Comparison of ENCODE assay signal across 10 cellular contexts in the genomic region with DNA sequence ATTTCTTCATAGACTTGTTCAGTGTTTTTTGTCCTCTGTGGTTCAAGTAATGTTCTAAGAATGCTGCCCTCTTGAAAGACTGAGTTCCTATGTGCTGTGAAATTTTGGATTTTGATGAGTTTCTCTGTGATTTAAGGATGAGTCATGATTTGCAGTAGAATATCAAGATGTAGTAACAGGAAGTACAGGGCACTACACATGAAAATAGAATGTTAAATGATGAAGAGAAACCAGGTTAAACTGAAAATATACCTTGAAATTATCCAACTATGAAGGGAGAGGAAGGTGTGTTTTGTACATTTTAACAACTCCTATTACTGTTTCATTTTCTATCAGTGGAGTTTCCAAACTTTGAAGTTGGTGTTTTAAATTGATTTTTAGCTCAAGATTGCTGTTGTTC. TPM values are rescaled to one million over a fixed set of nuclear protein-coding genes. Genes with fewer than 3 reads are reported as not detected.
A peak's percentile ranks its signal among the peaks of the same experiment; 100 is the strongest.
DNase-seq lines count a peak whose midpoint lies in the region; ATAC-seq, FAIRE-seq and TF ChIP-seq lines count a peak whose summit lies in the region.
"Had no signal": no experiment of that assay in that cellular context is flagged by ENCODE, and none has a peak within 500 bp of the region (broad histone marks: within the 10 kb centered on the region; RNA-seq: fewer than 3 reads in every experiment).

No MANE protein-coding gene starts in this region.

- peak overlapping the region; percentile 80 for H3K9ac ChIP-seq in keratinocyte (ENCODE audit: control insufficient read depth, extremely low read depth, insufficient read depth, low read length)

- peak overlapping the region; percentile 82 for H3K27ac Mint-ChIP-seq in activated T-helper 1 cell treated with anti-CD3 and anti-CD28 coated beads, Interleukin-12 subunit alpha, Interleukin-12 subunit beta, Interleukin-2, Interleukin-4 antibody, amounts not matched to agents 30 ng/mL and 10 ng/mL and 1 ng/mL, durations not matched to agents 14 hours and 24 hours and 36 hours

- peak; percentile 71 for FAIRE-seq in keratinocyte (lab: Jason Lieb, UNC)

- no peaks in the 10 kb centered on the region for H3K27me3 ChIP-seq in keratinocyte (ENCODE audit: control insufficient read depth, extremely low read depth, insufficient read depth, low read length)

- peak overlapping the region; percentile 68 for H3K4me2 ChIP-seq in keratinocyte (ENCODE audit: control insufficient read depth, extremely low read depth, insufficient read depth, low read depth, low read length)

- no peak for TF ChIP-seq CTCF in keratinocyte (optimal IDR thresholded peaks at IDR 0.05 in 1 of 3, IDR thresholded peaks at IDR 0.05 in 1 of 3, conservative IDR thresholded peaks at IDR 0.05 in 1 of 3; ENCODE audit: extremely low read depth in 1 of 3, insufficient read depth in 2 of 3, low read length in 3 of 3)

- H3K9me3 Mint-ChIP-seq in activated T-helper 1 cell treated with anti-CD3 and anti-CD28 coated beads, Interleukin-12 subunit alpha, Interleukin-12 subunit beta, Interleukin-2, Interleukin-4 antibody, amounts not matched to agents 30 ng/mL and 10 ng/mL and 1 ng/mL, durations not matched to agents 14 hours and 24 hours and 36 hours: no peaks in the 10 kb centered on the region
- H3K9me3 Mint-ChIP-seq: nephron had no signal

- peak overlapping the region in 2 of 3 experiments; percentile 61 for H3K4me3 ChIP-seq in keratinocyte (ENCODE audit: control insufficient read depth in 2 of 3, extremely low read depth in 1 of 3, insufficient read depth in 2 of 3, low read depth in 1 of 3, low read length in 3 of 3)

- dilution Hi-C loops in keratinocyte (cut with MboI; ENCODE audit: extremely low pct_ligation_motif_present, low sequenced_read_pairs): no loop called here

- peaks cover 28% of the 10 kb centered on the region for H3K36me3 Mint-ChIP-seq in activated T-helper 1 cell treated with anti-CD3 and anti-CD28 coated beads, Interleukin-12 subunit alpha, Interleukin-12 subunit beta, Interleukin-2, Interleukin-4 antibody, amounts not matched to agents 30 ng/mL and 10 ng/mL and 1 ng/mL, durations not matched to agents 14 hours and 24 hours and 36 hours (ENCODE audit: low read depth)

- peaks cover 78% of the 10 kb centered on the region for H3K79me2 ChIP-seq in keratinocyte (ENCODE audit: control insufficient read depth, insufficient read depth, low read length)

- peaks cover 3 to 14% of the 10 kb centered on the region in 2 experiments for H3K36me3 ChIP-seq in keratinocyte (ENCODE audit: control insufficient read depth in 2 of 2, extremely low read depth in 1 of 2, insufficient read depth in 2 of 2, low read length in 2 of 2)

- no peaks in the 10 kb centered on the region for H3K27me3 Mint-ChIP-seq in activated T-helper 1 cell treated with anti-CD3 and anti-CD28 coated beads, Interleukin-12 subunit alpha, Interleukin-12 subunit beta, Interleukin-2, Interleukin-4 antibody, amounts not matched to agents 30 ng/mL and 10 ng/mL and 1 ng/mL, durations not matched to agents 14 hours and 24 hours and 36 hours (ENCODE audit: insufficient read depth)

- H3K4me3 Mint-ChIP-seq in activated T-helper 1 cell treated with anti-CD3 and anti-CD28 coated beads, Interleukin-12 subunit alpha, Interleukin-12 subunit beta, Interleukin-2, Interleukin-4 antibody, amounts not matched to agents 30 ng/mL and 10 ng/mL and 1 ng/mL, durations not matched to agents 14 hours and 24 hours and 36 hours: peak overlapping the region; percentile 69

- ATAC-seq in HG03565 (IDR thresholded peaks at IDR 0.05; ENCODE audit: unreplicated experiment): peak; percentile 30

- H3K9me1 ChIP-seq in keratinocyte (ENCODE audit: control insufficient read depth, extremely low read depth, insufficient read depth, low read length): no peaks in the 10 kb centered on the region

- no peaks in the 10 kb centered on the region for H4K20me1 ChIP-seq in keratinocyte (ENCODE audit: control insufficient read depth, extremely low read depth, insufficient read depth, low read length)

- H3K27ac ChIP-seq in keratinocyte (ENCODE audit: control insufficient read depth, insufficient read depth, low read length): peak overlapping the region; percentile 99

- intact Hi-C loops in activated T-helper 1 cell treated with anti-CD3 and anti-CD28 coated beads, Interleukin-12 subunit alpha, Interleukin-12 subunit beta, Interleukin-2, Interleukin-4 antibody, amounts not matched to agents 30 ng/mL and 10 ng/mL and 1 ng/mL, durations not matched to agents 14 hours and 24 hours and 36 hours (cut with micrococcal nuclease): loop anchor here (1.0 to 10.0 kb wide), 13 partner anchors 13 to 1557 kb away; partner anchors contain the start of genes AMDHD1, CCDC38, FGD6 and NEDD1

- peak; percentile 62 for DNase-seq in AG20443 (ENCODE audit: low spot score)
- DNase-seq in activated T-helper 1 cell treated with anti-CD3 and anti-CD28 coated beads, Interleukin-12 subunit alpha, Interleukin-12 subunit beta, Interleukin-2, Interleukin-4 antibody, amounts not matched to agents 30 ng/mL and 10 ng/mL and 1 ng/mL, durations not matched to agents 14 hours and 24 hours and 36 hours (ENCODE audit: low spot score): no peak
- DNase-seq in keratinocyte (ENCODE audit: low read depth, low spot score): no peak
- no peak for DNase-seq in T1000 (lab: John Stamatoyannopoulos, UW)
- DNase-seq in NCI-H1092 treated with DMSO at 0.1 percent for 48 hours (lab: John Stamatoyannopoulos, UW): no peak
- no peak for DNase-seq in activated CD4-positive, CD25-positive, alpha-beta regulatory T cell (lab: John Stamatoyannopoulos, UW)
- DNase-seq in NCI-H2029 treated with DMSO at 0.1 percent for 48 hours (lab: John Stamatoyannopoulos, UW): no peak
- DNase-seq: activated effector memory CD4-positive, alpha-beta T cell treated with Interleukin-2 at 50 U/mL for 16 hours had no signal

- peaks cover 3% of the 10 kb centered on the region for H3K9me3 ChIP-seq in keratinocyte (ENCODE audit: control insufficient read depth, low read depth, low read length)

- H3K4me1 ChIP-seq in keratinocyte (ENCODE audit: control insufficient read depth, extremely low read depth, insufficient read depth, low read length): peaks cover 33% of the 10 kb centered on the region

- no peak overlapping the region for H2AFZ ChIP-seq in keratinocyte (ENCODE audit: control insufficient read depth, low read length)

- peaks cover 61% of the 10 kb centered on the region for H3K4me1 Mint-ChIP-seq in activated T-helper 1 cell treated with anti-CD3 and anti-CD28 coated beads, Interleukin-12 subunit alpha, Interleukin-12 subunit beta, Interleukin-2, Interleukin-4 antibody, amounts not matched to agents 30 ng/mL and 10 ng/mL and 1 ng/mL, durations not matched to agents 14 hours and 24 hours and 36 hours (ENCODE audit: low read depth)

RNA-seq across cellular contexts. Expression of gene ELK3, which starts 4.8 kb away (rescaled TPM):
- total RNA-seq in activated T-helper 1 cell treated with anti-CD3 and anti-CD28 coated beads, Interleukin-12 subunit alpha, Interleukin-12 subunit beta, Interleukin-2, Interleukin-4 antibody, amounts not matched to agents 30 ng/mL and 10 ng/mL and 1 ng/mL, durations not matched to agents 14 hours and 24 hours and 36 hours: 40.8 and 45.3 TPM in 2 replicates
- 14.4 to 47.6 TPM (median 28.2 TPM) in 3 replicates for polyA plus RNA-seq in keratinocyte
- 89.5 TPM for polyA plus RNA-seq in keratinocyte (2011; ENCODE audit: low read depth)
- polyA plus RNA-seq in keratinocyte (2011; cell fraction: cytosol; rRNA removed): 26.6 and 31.6 TPM in 2 replicates
- polyA plus RNA-seq in keratinocyte (2011; cell fraction: nucleus; rRNA removed): 24.7 and 26.1 TPM in 2 replicates
- polyA plus RNA-seq in keratinocyte (2012; ENCODE audit: low replicate concordance): 21.3 and 54.2 TPM in 2 replicates
- polyA minus RNA-seq in keratinocyte: 24.4 to 89.6 TPM (median 26.2 TPM) in 3 replicates
- polyA minus RNA-seq in keratinocyte (2011; cell fraction: cytosol; rRNA and poly(A)+ RNA removed): 32.6 TPM
- 14.0 and 17.8 TPM in 2 replicates for polyA minus RNA-seq in keratinocyte (2011; cell fraction: nucleus; rRNA and poly(A)+ RNA removed)
